Comparison of ENCODE assay signal across 9 cellular contexts in genomic region chr10:3778708-3779108, GRCh38. TPM values are rescaled to one million over a fixed set of nuclear protein-coding genes. Genes with fewer than 3 reads are reported as not detected.
A peak's percentile ranks its signal among the peaks of the same experiment; 100 is the strongest.
DNase-seq lines count a peak whose midpoint lies in the region; ATAC-seq and TF ChIP-seq lines count a peak whose summit lies in the region.
"Had no signal": no experiment of that assay in that cellular context is flagged by ENCODE, and none has a peak within 500 bp of the region (broad histone marks: within the 10 kb centered on the region; RNA-seq: fewer than 3 reads in every experiment).

No MANE protein-coding gene starts in this region.

- H3K36me3 ChIP-seq in breast epithelium = no peaks in the 10 kb centered on the region
- peaks cover 0 to 44% (median 22%) of the 10 kb centered on the region in 4 donors for H3K36me3 ChIP-seq in transverse colon

- peak overlapping the region; percentile 100 for H3K27ac ChIP-seq in breast epithelium
- peak overlapping the region; percentile 99 to 100 (median 100) for H3K27ac ChIP-seq in transverse colon

- no peaks in the 10 kb centered on the region for H3K27me3 ChIP-seq in breast epithelium
- no peaks in the 10 kb centered on the region for H3K27me3 ChIP-seq in transverse colon

- H3K27ac Mint-ChIP-seq in activated T-cell treated with anti-CD3 and anti-CD28 coated beads, Interleukin-2, amount 50 U/mL, for 24 hours = peak overlapping the region; percentile 96

- H3K9me3 ChIP-seq in breast epithelium = no peaks in the 10 kb centered on the region
- no peaks in the 10 kb centered on the region for H3K9me3 ChIP-seq in transverse colon

- peaks cover 13 to 21% of the 10 kb centered on the region in 2 donors for H3K4me1 ChIP-seq in breast epithelium
- H3K4me1 ChIP-seq in transverse colon = peaks cover 11 to 75% (median 65%) of the 10 kb centered on the region in 4 donors

- DNase-seq in activated T-cell treated with anti-CD3 and anti-CD28 coated beads, Interleukin-2, amount 50 U/mL, for 24 hours = no peak
- DNase-seq in activated T-cell treated with anti-CD3 and anti-CD28 coated beads, Interleukin-2, amount 50 U/mL, for 1 hour = no peak
- DNase-seq in breast epithelium (ENCODE audit: low spot score in 2 of 2) = no peak
- DNase-seq in lung microvascular endothelial cell (ENCODE audit: low read depth in 2 of 2) = peak; percentile 33 to 55
- DNase-seq in transverse colon = no peak
- DNase-seq in NK-92 (lab: John Stamatoyannopoulos, UW; ENCODE audit: unreplicated experiment) = no peak
- DNase-seq in NCI-H446 (lab: John Stamatoyannopoulos, UW) = no peak
- DNase-seq: effector CD4-positive, alpha-beta T cell had no signal

- WGBS in transverse colon (ENCODE audit: low coverage in 1 of 2), 2 donors = 50 to 79% methylated on average over 3 of the region's 3 CpGs

- in situ Hi-C loops in transverse colon (cut with MboI; ENCODE audit: low pct_ligation_motif_present in 1 of 4, low pct_unique_long_range_greater_than_20kb in 1 of 4, low sequenced_read_pairs in 3 of 4) = loop anchor here in 3 of 4 donors (5.0 to 25.0 kb wide), 5 partner anchors 259 to 884 kb away; no protein-coding TSS in a partner anchor

- H3K4me3 ChIP-seq in breast epithelium (peak overlapping the region; percentile 61 to 98 (median 72)), transverse colon (peak overlapping the region in 2 of 4 donors; percentile 77 to 97)

- TF ChIP-seq POLR2A in breast epithelium (IDR thresholded peaks at IDR 0.05) = no peak
- no peak for TF ChIP-seq POLR2A in transverse colon (IDR thresholded peaks at IDR 0.05)

- intact Hi-C loops in breast epithelium (cut with DNase I; ENCODE audit: low total_unique reads) (no loop called here), transverse colon (cut with DNase I; ENCODE audit: low total_unique reads) (loop anchor here (2.0 to 10.0 kb wide), 2 partner anchors 294 to 508 kb away; no protein-coding TSS in a partner anchor)

- ATAC-seq in GM21737 (IDR thresholded peaks at IDR 0.05; ENCODE audit: unreplicated experiment) = no peak

- peak overlapping the region; percentile 87 for H3K4me3 Mint-ChIP-seq in activated T-cell treated with anti-CD3 and anti-CD28 coated beads, Interleukin-2, amount 50 U/mL, for 24 hours

- H3K4me1 Mint-ChIP-seq in activated T-cell treated with anti-CD3 and anti-CD28 coated beads, Interleukin-2, amount 50 U/mL, for 24 hours (ENCODE audit: low read depth) = peaks cover 83% of the 10 kb centered on the region

- TF ChIP-seq CTCF in breast epithelium (IDR thresholded peaks at IDR 0.05) = no peak
- no peak for TF ChIP-seq CTCF in transverse colon (IDR thresholded peaks at IDR 0.05)

- peaks cover 99% of the 10 kb centered on the region for H3K36me3 Mint-ChIP-seq in activated T-cell treated with anti-CD3 and anti-CD28 coated beads, Interleukin-2, amount 50 U/mL, for 24 hours (ENCODE audit: low read depth)

- no peaks in the 10 kb centered on the region for H3K9me3 Mint-ChIP-seq in activated T-cell treated with anti-CD3 and anti-CD28 coated beads, Interleukin-2, amount 50 U/mL, for 24 hours

- TF ChIP-seq EP300 in transverse colon (IDR thresholded peaks at IDR 0.05; ENCODE audit: low read depth) = no peak

- H3K27me3 Mint-ChIP-seq in activated T-cell treated with anti-CD3 and anti-CD28 coated beads, Interleukin-2, amount 50 U/mL, for 24 hours = no peaks in the 10 kb centered on the region

RNA-seq across cellular contexts. Expression of gene KLF6, which starts 6.3 kb away (rescaled TPM):
- total RNA-seq in breast epithelium (100 to 1,000 TPM; 132 to 347 (median 186) TPM), lung microvascular endothelial cell (63.2 and 170 TPM in 2 replicates), transverse colon (100 to 1,000 TPM; 140 to 304 (median 291) TPM)

Comparison
In these comparisons a context has a peak if more than half of its experiments do, and no peak if none do; other contexts are left out.
1. DNase-seq: peak in lung microvascular endothelial cell (2 of 2); none in activated T-cell treated with anti-CD3 and anti-CD28 coated beads, Interleukin-2, amount 50 U/mL, for 24 hours (single experiment), activated T-cell treated with anti-CD3 and anti-CD28 coated beads, Interleukin-2, amount 50 U/mL, for 1 hour (single experiment), breast epithelium (0 of 2), transverse colon (single experiment), NK-92 (single experiment) and NCI-H446 (0 of 2).